Comparison of ENCODE assay signal across 34 cellular contexts in the genomic region with DNA sequence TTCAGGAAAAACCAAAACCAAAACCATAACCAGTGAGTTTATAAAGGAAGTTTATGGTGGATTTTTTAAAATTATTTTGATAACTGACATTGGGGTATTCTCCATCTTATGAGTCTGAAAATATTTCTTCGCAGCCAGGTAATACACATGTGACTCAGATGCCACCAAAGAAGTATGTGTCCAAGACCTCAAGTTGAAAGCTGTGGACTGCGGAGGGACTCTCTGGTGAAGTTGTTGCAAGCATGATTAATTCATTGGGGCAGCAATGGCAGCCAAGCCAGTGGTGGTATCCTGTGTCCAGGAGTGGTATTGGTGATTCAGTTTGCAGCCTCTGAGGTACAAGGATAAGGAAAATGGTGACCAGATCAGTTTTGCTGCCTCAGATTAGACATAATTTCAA. TPM values are rescaled to one million over a fixed set of nuclear protein-coding genes. Genes with fewer than 3 reads are reported as not detected.
"Had no signal": no experiment of that assay in that cellular context is flagged by ENCODE, and none has a peak within 500 bp of the region (broad histone marks: within the 10 kb centered on the region; RNA-seq: fewer than 3 reads in every experiment).

No MANE protein-coding gene starts in this region.

- DNase-seq: activated B cell treated with CpG ODN at 0.5 μM for 24 hours; activated CD4-positive, alpha-beta T cell treated with anti-CD3 and anti-CD28 coated beads for 48 hours; activated CD4-positive, alpha-beta T cell treated with anti-CD3 and anti-CD28 coated beads, Interleukin-2, amount 50 U/mL, for 1 hour; activated CD4-positive, alpha-beta T cell treated with anti-CD3 and anti-CD28 coated beads, Interleukin-2, amount 50 U/mL, for 48 hours; activated CD8-positive, alpha-beta memory T cell treated with anti-CD3 and anti-CD28 coated beads for 24 hours; activated CD8-positive, alpha-beta T cell treated with anti-CD3 and anti-CD28 coated beads for 36 hours; activated effector memory CD4-positive, alpha-beta T cell treated with Interleukin-2 at 50 U/mL for 16 hours; activated gamma-delta T cell treated with Interleukin-2 at 50 U/mL for 16 hours; activated naive CD4-positive, alpha-beta T cell treated with anti-CD3 and anti-CD28 coated beads, Interleukin-2, amount 50 U/mL, for 16 hours; activated naive CD4-positive, alpha-beta T cell treated with Interleukin-2 at 50 U/mL for 16 hours; activated T-cell treated with anti-CD3 and anti-CD28 coated beads, Interleukin-2, amount 50 U/mL, for 4 hours; amniotic stem cell; anterior cingulate cortex; body of pancreas; caudate nucleus; cortex of kidney; effector CD4-positive, alpha-beta T cell; effector memory CD8-positive, alpha-beta T cell; erythroblast; esophagus squamous epithelium; foreskin melanocyte; heart right ventricle; T-helper 2 cell; WERI-Rb-1 had no signal

- H3K9me3 ChIP-seq: body of pancreas, esophagus squamous epithelium, gastroesophageal sphincter, heart right ventricle had no signal

- H3K27ac ChIP-seq: body of pancreas, gastroesophageal sphincter, hepatocyte, WERI-Rb-1 had no signal

- H3K27me3 ChIP-seq: body of pancreas, esophagus squamous epithelium, gastroesophageal sphincter, heart right ventricle, hepatocyte had no signal

- H3K4me1 ChIP-seq: esophagus squamous epithelium, gastroesophageal sphincter had no signal

- H3K4me3 ChIP-seq: body of pancreas, esophagus squamous epithelium, gastroesophageal sphincter, heart right ventricle, hepatocyte had no signal

- H3K4me2 ChIP-seq: hepatocyte had no signal

- H3K79me2 ChIP-seq: hepatocyte had no signal

- H2AFZ ChIP-seq: hepatocyte had no signal

- ATAC-seq: activated CD4-positive, CD25-positive, alpha-beta regulatory T cell treated with anti-CD3 and anti-CD28 coated beads, Interleukin-2, amount 50 U/mL, for 24 hours; activated CD8-positive, alpha-beta T cell treated with anti-CD3 and anti-CD28 coated beads for 36 hours; activated T-cell treated with anti-CD3 and anti-CD28 coated beads, Interleukin-2, amount 50 U/mL, for 4 hours; activated T-helper 17 cell treated with anti-CD3 and anti-CD28 coated beads, Interleukin-2, amount 50 U/mL, for 72 hours; body of pancreas; effector memory CD8-positive, alpha-beta T cell; gastroesophageal sphincter had no signal

- H3K36me3 ChIP-seq: esophagus squamous epithelium, gastroesophageal sphincter, heart right ventricle, WERI-Rb-1 had no signal

RNA-seq across cellular contexts. Expression of gene ADH4, which starts 41.5 kb away (rescaled TPM):
- total RNA-seq: activated B cell treated with CpG ODN at 0.5 μM for 24 hours; activated CD8-positive, alpha-beta T cell treated with anti-CD3 and anti-CD28 coated beads for 36 hours; activated T-helper 17 cell treated with anti-CD3 and anti-CD28 coated beads, Interleukin-2, amount 50 U/mL, for 72 hours; astrocyte; body of pancreas; chondrocyte; dermis blood vessel endothelial cell; fibroblast of lung; fibroblast of villous mesenchyme; glomerular endothelial cell; heart right ventricle had no signal
